ENCODE assay signal across 16 cellular contexts in the genomic region with DNA sequence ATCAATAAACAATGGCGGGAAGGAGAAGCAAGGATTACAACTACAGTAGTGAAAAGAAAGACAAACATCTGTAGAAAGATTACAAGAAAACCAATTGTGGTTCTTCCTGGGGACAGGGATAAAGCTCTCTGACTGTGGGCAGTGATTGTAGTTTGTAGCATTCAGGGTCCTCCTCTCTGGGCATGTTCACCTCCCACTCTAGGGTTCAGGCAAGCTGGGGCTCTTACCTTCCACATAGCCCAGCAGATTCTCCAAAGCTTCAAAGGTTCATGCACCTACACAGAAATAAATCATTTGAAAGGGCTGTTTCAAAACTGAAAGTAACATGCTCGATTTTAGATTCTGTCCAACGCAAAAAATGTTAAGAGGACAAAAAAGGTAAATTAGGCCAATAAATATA. TPM values are rescaled to one million over a fixed set of nuclear protein-coding genes. Genes with fewer than 3 reads are reported as not detected.
DNase-seq lines count a peak whose midpoint lies in the region; ATAC-seq and TF ChIP-seq lines count a peak whose summit lies in the region.
"Had no signal": no experiment of that assay in that cellular context is flagged by ENCODE, and none has a peak within 500 bp of the region (broad histone marks: within the 10 kb centered on the region; RNA-seq: fewer than 3 reads in every experiment).

No MANE protein-coding gene starts in this region.

- H3K27me3 Mint-ChIP-seq in activated T-cell treated with anti-CD3 and anti-CD28 coated beads, Interleukin-2, amount 50 U/mL, for 72 hours (ENCODE audit: low read depth), result no peaks in the 10 kb centered on the region
- H3K27me3 Mint-ChIP-seq: B cell, IgD-negative memory B cell had no signal

- no peak overlapping the region for H3K56ac ChIP-seq in IMR-90 (ENCODE audit: extremely low read depth, insufficient read depth, low read length)

- no peak overlapping the region for H4K8ac ChIP-seq in IMR-90 (ENCODE audit: low read depth in 2 of 2, low read length in 2 of 2)

- H3K79me1 ChIP-seq in IMR-90 (ENCODE audit: low read depth in 1 of 2, low read length in 2 of 2), result no peaks in the 10 kb centered on the region

- H3K4me3 ChIP-seq in IMR-90 (ENCODE audit: insufficient read depth, low read depth, low read length), result 0 out of 2 replicates have a peak overlapping the region, but pooled peaks have one; percentile 20
- H3K4me3 ChIP-seq in OCI-LY3 (ENCODE audit: low read length), result no peak overlapping the region
- H3K4me3 ChIP-seq in osteoblast (ENCODE audit: insufficient read depth, low read length), result peak overlapping the region; percentile 28
- H3K4me3 ChIP-seq: BLaER1 treated with 17β-estradiol and CSF1 and Interleukin-3, amounts not matched to agents 10 nM and 100 nM had no signal

- TF ChIP-seq CTCF in IMR-90 (conservative IDR thresholded peaks at IDR 0.05; ENCODE audit: low read depth, low read length), result no peak
- no peak for TF ChIP-seq CTCF in OCI-LY3 (IDR thresholded peaks at IDR 0.05; ENCODE audit: low read depth, low read length)
- no peak for TF ChIP-seq CTCF in osteoblast (IDR thresholded peaks at IDR 0.05; ENCODE audit: extremely low read depth, low read depth, low read length)

- CTCF ChIA-PET in IMR-90 (lab: Yijun Ruan, JAX), result no interaction called here

- no peak for TF ChIP-seq POLR2A in IMR-90 (IDR thresholded peaks at IDR 0.05; ENCODE audit: low read depth, low read length)

- ATAC-seq in activated T-cell treated with anti-CD3 and anti-CD28 coated beads, Interleukin-2, amount 50 U/mL, for 72 hours (replicated peaks in 1 of 2), result no peak
- ATAC-seq in IMR-90 (ENCODE audit: low read depth) (no peak), left ventricle myocardium superior (no peak), HG03439 (IDR thresholded peaks at IDR 0.05; ENCODE audit: unreplicated experiment) (no peak)
- ATAC-seq: CD8-positive, alpha-beta T cell had no signal

- peak overlapping the region; percentile 94 for H3K27ac Mint-ChIP-seq in activated T-cell treated with anti-CD3 and anti-CD28 coated beads, Interleukin-2, amount 50 U/mL, for 72 hours
- H3K27ac Mint-ChIP-seq: B cell; CD8-positive, alpha-beta T cell; H9; IgD-negative memory B cell had no signal

- H3K9ac ChIP-seq in IMR-90 (ENCODE audit: low read depth, low read length) (no peak overlapping the region), OCI-LY3 (ENCODE audit: low read length) (no peak overlapping the region)
- H3K9ac ChIP-seq: BLaER1 treated with 17β-estradiol and CSF1 and Interleukin-3, amounts not matched to agents 10 nM and 100 nM had no signal

- H3K27me3 ChIP-seq in IMR-90 (ENCODE audit: control insufficient read depth, insufficient read depth, low read length) (no peaks in the 10 kb centered on the region), OCI-LY3 (ENCODE audit: low read depth, low read length) (no peaks in the 10 kb centered on the region), osteoblast (ENCODE audit: insufficient read depth, low read length) (no peaks in the 10 kb centered on the region)
- H3K27me3 ChIP-seq: BLaER1 treated with 17β-estradiol and CSF1 and Interleukin-3, amounts not matched to agents 10 nM and 100 nM had no signal

- H4K5ac ChIP-seq in IMR-90 (ENCODE audit: low read depth, low read length), result no peak overlapping the region

- peaks cover 3% of the 10 kb centered on the region; the same call in 1 of the 2 replicates for H3K9me3 ChIP-seq in IMR-90 (ENCODE audit: control insufficient read depth, insufficient read depth, low read length)
- no peaks in the 10 kb centered on the region; the same call in 1 of the 2 replicates for H3K9me3 ChIP-seq in OCI-LY3 (ENCODE audit: insufficient read depth, low read length)
- peaks cover 3% of the 10 kb centered on the region for H3K9me3 ChIP-seq in osteoblast (ENCODE audit: low read depth, low read length)

- H4K91ac ChIP-seq in IMR-90 (ENCODE audit: insufficient read depth, low read depth, low read length), result no peak overlapping the region

- no peak overlapping the region for H2BK15ac ChIP-seq in IMR-90 (ENCODE audit: low read depth, low read length)

- in situ Hi-C loops in IMR-90 (cut with MboI; ENCODE audit: low sequenced_read_pairs), result no loop called here

- H4K20me1 ChIP-seq in IMR-90 (ENCODE audit: insufficient read depth, low read length) (no peaks in the 10 kb centered on the region), OCI-LY3 (ENCODE audit: insufficient read depth, low read length) (no peaks in the 10 kb centered on the region), osteoblast (ENCODE audit: insufficient read depth, low read length) (no peaks in the 10 kb centered on the region)
- H4K20me1 ChIP-seq: BLaER1 treated with 17β-estradiol and CSF1 and Interleukin-3, amounts not matched to agents 10 nM and 100 nM had no signal

- no peaks in the 10 kb centered on the region for H3K4me1 ChIP-seq in IMR-90 (ENCODE audit: control insufficient read depth, insufficient read depth, low read length)
- no peaks in the 10 kb centered on the region for H3K4me1 ChIP-seq in OCI-LY3 (ENCODE audit: low read length)
- no peaks in the 10 kb centered on the region for H3K4me1 ChIP-seq in osteoblast (ENCODE audit: insufficient read depth, low read length)
- H3K4me1 ChIP-seq: BLaER1 treated with 17β-estradiol and CSF1 and Interleukin-3, amounts not matched to agents 10 nM and 100 nM had no signal

- H3K36me3 ChIP-seq in IMR-90 (ENCODE audit: control insufficient read depth, insufficient read depth, low read length) (no peaks in the 10 kb centered on the region), OCI-LY3 (replicated peaks; ENCODE audit: low read depth, low read length) (no peaks in the 10 kb centered on the region), osteoblast (ENCODE audit: insufficient read depth, low read length) (no peaks in the 10 kb centered on the region)
- H3K36me3 ChIP-seq: BLaER1 treated with 17β-estradiol and CSF1 and Interleukin-3, amounts not matched to agents 10 nM and 100 nM had no signal

- no peak overlapping the region for H3K4ac ChIP-seq in IMR-90 (ENCODE audit: low read depth, low read length)

- no peak for TF ChIP-seq RAD21 in IMR-90 (IDR thresholded peaks at IDR 0.05; ENCODE audit: low read length)

- H3K79me2 ChIP-seq in OCI-LY3 (ENCODE audit: low read length) (no peaks in the 10 kb centered on the region), osteoblast (ENCODE audit: insufficient read depth, low read length) (no peaks in the 10 kb centered on the region)

- no peak overlapping the region for H2BK20ac ChIP-seq in IMR-90 (ENCODE audit: low read depth, low read length)

- dilution Hi-C loops in IMR-90 (cut with HindIII; ENCODE audit: low sequenced_read_pairs, unreplicated experiment), result no loop called here

- H3K14ac ChIP-seq in IMR-90 (replicated peaks; ENCODE audit: low read depth, low read length), result no peak overlapping the region

- POLR2A ChIA-PET in IMR-90 (lab: Charles Lee; ENCODE audit: unreplicated experiment), result no interaction called here

- DNase-seq in activated T-cell treated with anti-CD3 and anti-CD28 coated beads, Interleukin-2, amount 50 U/mL, for 72 hours, result no peak
- DNase-seq in activated T-cell treated with anti-CD3 and anti-CD28 coated beads for 4 hours (no peak), IMR-90 (no peak), osteoblast (ENCODE audit: insufficient read length, low spot score, missing footprints) (no peak), NAMALWA (ENCODE audit: low spot score) (no peak), left ventricle myocardium superior (no peak)
- DNase-seq: 8988T; Calu3; CD8-positive, alpha-beta T cell; DMS53; H9 had no signal

- H3K23ac ChIP-seq in IMR-90 (ENCODE audit: low read depth, low read length), result no peak overlapping the region

- H3K27ac ChIP-seq in IMR-90 (ENCODE audit: insufficient read depth, low read length) (no peak overlapping the region), OCI-LY3 (ENCODE audit: low read length) (no peak overlapping the region), osteoblast (ENCODE audit: low read depth, low read length) (no peak overlapping the region)
- H3K27ac ChIP-seq: BLaER1 treated with 17β-estradiol and CSF1 and Interleukin-3, amounts not matched to agents 10 nM and 100 nM had no signal

- H2AK9ac ChIP-seq in IMR-90 (replicated peaks; ENCODE audit: low read depth, low read length, poor library complexity), result no peak overlapping the region

- no peak overlapping the region for H2BK5ac ChIP-seq in IMR-90 (ENCODE audit: low read depth, low read length, poor library complexity, severe bottlenecking)

- H2AFZ ChIP-seq in IMR-90 (replicated peaks; ENCODE audit: low read length, poor library complexity) (no peak overlapping the region), OCI-LY3 (ENCODE audit: low read depth, low read length) (no peak overlapping the region), osteoblast (ENCODE audit: low read length) (no peak overlapping the region)

- no peak overlapping the region for H3K18ac ChIP-seq in IMR-90 (ENCODE audit: low read depth, low read length)

- peaks cover 3% of the 10 kb centered on the region in 2 donors for H3K9me3 Mint-ChIP-seq in activated T-cell treated with anti-CD3 and anti-CD28 coated beads, Interleukin-2, amount 50 U/mL, for 72 hours

- BruUV-seq in IMR-90 (replicated peaks; lab: Mats Ljungman, UMichigan), result no TSS peak

- H3K4me2 ChIP-seq in IMR-90 (ENCODE audit: low read depth, low read length), result peak overlapping the region; percentile 58
- peak overlapping the region; percentile 17; the same call in 1 of the 2 replicates for H3K4me2 ChIP-seq in OCI-LY3 (ENCODE audit: low read length)
- H3K4me2 ChIP-seq in osteoblast (ENCODE audit: insufficient read depth, low read length), result no peak overlapping the region
- H3K4me2 ChIP-seq: BLaER1 treated with 17β-estradiol and CSF1 and Interleukin-3, amounts not matched to agents 10 nM and 100 nM had no signal

- peaks cover 5% of the 10 kb centered on the region for H3K4me1 Mint-ChIP-seq in activated T-cell treated with anti-CD3 and anti-CD28 coated beads, Interleukin-2, amount 50 U/mL, for 72 hours (ENCODE audit: low read depth)
- H3K4me1 Mint-ChIP-seq: B cell had no signal

- no peaks in the 10 kb centered on the region for H3K9me1 ChIP-seq in IMR-90 (ENCODE audit: insufficient read depth, low read length)

- intact Hi-C loops in IMR-90 (cut with micrococcal nuclease), result no loop called here
- intact Hi-C loops in left ventricle myocardium superior (cut with micrococcal nuclease), result no loop called here

- H3K36me3 Mint-ChIP-seq in activated T-cell treated with anti-CD3 and anti-CD28 coated beads, Interleukin-2, amount 50 U/mL, for 72 hours (ENCODE audit: insufficient read depth in 2 of 2), result peaks cover 3% of the 10 kb centered on the region in 2 donors
- H3K36me3 Mint-ChIP-seq: CD8-positive, alpha-beta T cell had no signal

- H3K4me3 Mint-ChIP-seq in activated T-cell treated with anti-CD3 and anti-CD28 coated beads, Interleukin-2, amount 50 U/mL, for 72 hours, result no peak overlapping the region
- H3K4me3 Mint-ChIP-seq: B cell; CD8-positive, alpha-beta T cell; H9 had no signal

- no peak overlapping the region for H2BK120ac ChIP-seq in IMR-90 (ENCODE audit: low read depth, low read length)

- H2AK5ac ChIP-seq in IMR-90 (ENCODE audit: low read depth, low read length), result no peak overlapping the region

- WGBS in IMR-90 (ENCODE audit: extremely low coverage in 2 of 2, insufficient read length in 1 of 2), 2 experiments, result no CpG with 5 or more reads among the region's 3 CpGs

RNA-seq across cellular contexts. Expression of gene UBE3A, which starts 17.4 kb away (rescaled TPM):
- total RNA-seq in activated T-cell treated with anti-CD3 and anti-CD28 coated beads, Interleukin-2, amount 50 U/mL, for 72 hours, result 100 to 1,000 TPM; 107 to 121 TPM
- total RNA-seq in IMR-90 (2012; rRNA removed) (53.2 and 69.7 TPM in 2 replicates), osteoblast (91.2 and 94.0 TPM in 2 replicates), left ventricle myocardium superior (103 TPM)
- polyA plus RNA-seq in IMR-90 (2012; rRNA removed), result 16.7 and 19.3 TPM in 2 replicates
- 10.9 and 12.6 TPM in 2 replicates for polyA plus RNA-seq in IMR-90 (2012; cell fraction: cytosol; rRNA removed)
- polyA plus RNA-seq in IMR-90 (2012; cell fraction: nucleus; rRNA removed; ENCODE audit: low replicate concordance), result 20.1 and 28.4 TPM in 2 replicates
